ENCODE assay signal across 24 cellular contexts in genomic region chr2:51969349-51969748, GRCh38.
"Had no signal": no experiment of that assay in that cellular context is flagged by ENCODE, and none has a peak within 500 bp of the region (broad histone marks: within the 10 kb centered on the region; RNA-seq: fewer than 3 reads in every experiment).

No MANE protein-coding gene starts in this region.

- H3K36me3 ChIP-seq: esophagus squamous epithelium, gastrocnemius medialis, heart right ventricle, left lung, lower lobe of right lung had no signal

- H3K4me1 ChIP-seq: esophagus squamous epithelium, gastrocnemius medialis, heart right ventricle, left lung, lower lobe of right lung had no signal

- H3K36me3 Mint-ChIP-seq: naive thymus-derived CD4-positive, alpha-beta T cell had no signal

- H3K4me3 Mint-ChIP-seq: naive thymus-derived CD4-positive, alpha-beta T cell had no signal

- H3K27me3 Mint-ChIP-seq: naive thymus-derived CD4-positive, alpha-beta T cell had no signal

- DNase-seq: dermis blood vessel endothelial cell; dorsolateral prefrontal cortex; effector CD4-positive, alpha-beta T cell; effector memory CD4-positive, alpha-beta T cell; esophagus squamous epithelium; foreskin fibroblast; foreskin melanocyte; gastrocnemius medialis; glutamatergic neuron; head of caudate nucleus; heart right ventricle; hippocampal formation; left cardiac atrium; left lung; left ventricle myocardium superior; lower lobe of right lung; mesenchymal stem cell; midbrain; naive thymus-derived CD4-positive, alpha-beta T cell had no signal

- H3K27ac ChIP-seq: coronary artery, dorsolateral prefrontal cortex, esophagus squamous epithelium, gastrocnemius medialis, heart right ventricle, left lung, lower lobe of right lung had no signal

- H3K9me3 ChIP-seq: esophagus squamous epithelium, gastrocnemius medialis, left lung, lower lobe of right lung had no signal

- H3K27me3 ChIP-seq: dorsolateral prefrontal cortex, esophagus squamous epithelium, gastrocnemius medialis, heart right ventricle, left lung had no signal

- H3K27ac Mint-ChIP-seq: naive thymus-derived CD4-positive, alpha-beta T cell had no signal

- FAIRE-seq: colon, endothelial cell of umbilical vein, islet of Langerhans, keratinocyte had no signal

- ATAC-seq: gastrocnemius medialis; heart right ventricle; left cardiac atrium; left lung; left ventricle myocardium superior; lower lobe of right lung; naive thymus-derived CD4-positive, alpha-beta T cell had no signal

- H3K4me1 Mint-ChIP-seq: naive thymus-derived CD4-positive, alpha-beta T cell had no signal

- H3K4me3 ChIP-seq: coronary artery, dorsolateral prefrontal cortex, esophagus squamous epithelium, gastrocnemius medialis, heart right ventricle, left lung, lower lobe of right lung had no signal
